ENCODE assay signal across 10 cellular contexts in genomic region chr2:168466834-168467565, GRCh38. TPM values are rescaled to one million over a fixed set of nuclear protein-coding genes. Genes with fewer than 3 reads are reported as not detected.
DNase-seq lines count a peak whose midpoint lies in the region; ATAC-seq, FAIRE-seq and TF ChIP-seq lines count a peak whose summit lies in the region.
"Had no signal": no experiment of that assay in that cellular context is flagged by ENCODE, and none has a peak within 500 bp of the region (broad histone marks: within the 10 kb centered on the region; RNA-seq: fewer than 3 reads in every experiment).

No MANE protein-coding gene starts in this region.

- no peak overlapping the region for H3K4me2 ChIP-seq in K562 (ENCODE audit: insufficient read depth, low read length)

- H3K9me3 ChIP-seq in K562 (replicated peaks; ENCODE audit: control insufficient read depth, insufficient read depth, low read depth, low read length) (no peaks in the 10 kb centered on the region), BE2C (no peaks in the 10 kb centered on the region)

- H3K79me2 ChIP-seq in K562 (ENCODE audit: control insufficient read depth, insufficient read depth, low read length): peaks cover 43% of the 10 kb centered on the region

- H4K20me1 ChIP-seq in K562 (replicated peaks; ENCODE audit: control insufficient read depth, insufficient read depth, low read length): 0 out of 2 replicates have a peak, but pooled peaks cover 6% of the 10 kb centered on the region

- POLR2A ChIA-PET in K562 (lab: Yijun Ruan, JAX): interaction anchor here (0.7 to 3.2 kb wide), 4 partner anchors 8 to 52 kb away, joined by 4 to 12 read pairs (median 4); no protein-coding TSS in a partner anchor

- no peaks in the 10 kb centered on the region for H3K27me3 Mint-ChIP-seq in Calu3 (ENCODE audit: unreplicated experiment)
- no peaks in the 10 kb centered on the region for H3K27me3 Mint-ChIP-seq in nephron progenitor cell (ENCODE audit: low read depth, poor library complexity)
- H3K27me3 Mint-ChIP-seq: memory B cell had no signal

- DNase-seq in Calu3: no peak
- peak; percentile 43 for DNase-seq in MV-4-11 (lab: John Stamatoyannopoulos, UW)
- no peak for DNase-seq in K562 (ENCODE audit: extremely low read depth in 1 of 4, low spot score in 3 of 4)
- no peak for DNase-seq in nephron progenitor cell
- DNase-seq in NCI-H1694 treated with DMSO at 0.1 percent for 48 hours (lab: John Stamatoyannopoulos, UW): no peak
- DNase-seq in UCSD-AML1 (lab: John Stamatoyannopoulos, UW; ENCODE audit: unreplicated experiment): no peak
- no peak for DNase-seq in BE2C
- DNase-seq: activated CD4-positive, alpha-beta T cell treated with anti-CD3 and anti-CD28 coated beads for 1 hour had no signal

- H3K9me3 Mint-ChIP-seq in Calu3 (ENCODE audit: low read depth, unreplicated experiment) (no peaks in the 10 kb centered on the region), nephron progenitor cell (no peaks in the 10 kb centered on the region)
- H3K9me3 Mint-ChIP-seq: memory B cell had no signal

- H2AFZ ChIP-seq in K562 (ENCODE audit: low read depth, low read length): no peak overlapping the region

- H3K4me1 Mint-ChIP-seq in Calu3 (ENCODE audit: low read depth, unreplicated experiment) (peaks cover 48% of the 10 kb centered on the region), nephron progenitor cell (peaks cover 77% of the 10 kb centered on the region)

- TF ChIP-seq EP300 in K562 (IDR thresholded peaks at IDR 0.05; ENCODE audit: low read length): no peak

- no peak for TF ChIP-seq POLR2A in K562 (conservative IDR thresholded peaks at IDR 0.05)

- CTCF ChIA-PET in Calu3 (lab: Charles Lee): no interaction called here
- CTCF ChIA-PET in K562 (lab: Yijun Ruan, JAX; ENCODE audit: low intra/inter-chr PET ratio): no interaction called here

- H3K4me1 ChIP-seq in K562 (replicated peaks in 1 of 2; ENCODE audit: control insufficient read depth in 2 of 2, insufficient read depth in 2 of 2, low read length in 2 of 2): peaks cover 0 to 10% of the 10 kb centered on the region in 2 experiments; a peak in 3 of 5 replicates
- H3K4me1 ChIP-seq in BE2C: no peaks in the 10 kb centered on the region

- H3K4me3 ChIP-seq in K562 (no peak overlapping the region), BE2C (ENCODE audit: low read depth, low read length) (no peak overlapping the region)

- H3K36me3 ChIP-seq in K562 (ENCODE audit: control insufficient read depth, insufficient read depth, low read length) (no peaks in the 10 kb centered on the region), BE2C (no peaks in the 10 kb centered on the region)

- ATAC-seq in K562 (no peak), HG02884 (IDR thresholded peaks at IDR 0.05; ENCODE audit: unreplicated experiment) (no peak)

- H3K27ac Mint-ChIP-seq in Calu3 (ENCODE audit: unreplicated experiment) (peak overlapping the region; percentile 50), nephron progenitor cell (peak overlapping the region; percentile 33)
- H3K27ac Mint-ChIP-seq: memory B cell had no signal

- TF ChIP-seq RAD21 in K562 (CRISPR knock-in tag; conservative IDR thresholded peaks at IDR 0.05 in 1 of 2, IDR thresholded peaks at IDR 0.05 in 1 of 2): no peak

- 0% methylated on average over 3 of the region's 3 CpGs for WGBS in K562 (ENCODE audit: insufficient coverage, low coverage, missing lambda C conversion rate)

- H3K27me3 ChIP-seq in K562 (ENCODE audit: control insufficient read depth in 2 of 2, insufficient read depth in 2 of 2, low read length in 2 of 2) (no peaks in the 10 kb centered on the region), BE2C (no peaks in the 10 kb centered on the region)

- BruUV-seq in Calu3 (replicated peaks; lab: Mats Ljungman, UMichigan) (no TSS peak), K562 (replicated peaks; lab: Mats Ljungman, UMichigan) (no TSS peak)

- H3K9me1 ChIP-seq in K562 (ENCODE audit: control insufficient read depth, insufficient read depth, low read length): no peaks in the 10 kb centered on the region

- intact Hi-C loops in Calu3 (cut with micrococcal nuclease; ENCODE audit: unreplicated experiment): no loop called here
- intact Hi-C loops in K562 (cut with micrococcal nuclease): no loop called here

- H3K4me3 Mint-ChIP-seq in Calu3 (ENCODE audit: low read depth, unreplicated experiment) (peak overlapping the region; percentile 49), nephron progenitor cell (no peak overlapping the region)
- H3K4me3 Mint-ChIP-seq: memory B cell had no signal

- TF ChIP-seq CTCF in Calu3 (IDR thresholded peaks at IDR 0.05; ENCODE audit: unreplicated experiment) (no peak), K562 (IDR thresholded peaks at IDR 0.05 in 2 of 3, conservative IDR thresholded peaks at IDR 0.05 in 1 of 3; ENCODE audit: insufficient read depth in 2 of 3, low read depth in 1 of 3, low read length in 3 of 3) (no peak), nephron progenitor cell (IDR thresholded peaks at IDR 0.05) (no peak), BE2C (IDR thresholded peaks at IDR 0.05; ENCODE audit: low read depth, low read length) (no peak)

- no peak overlapping the region for H3K27ac ChIP-seq in K562 (ENCODE audit: extremely low read depth, low read depth, low read length)

- H3K9ac ChIP-seq in K562 (ENCODE audit: insufficient read depth in 1 of 2, low read depth in 2 of 2, low read length in 2 of 2): no peak overlapping the region

- FAIRE-seq in K562 (lab: Jason Lieb, UNC): no peak

- in situ Hi-C loops in K562 (cut with MboI): no loop called here

- H3K36me3 Mint-ChIP-seq in Calu3 (ENCODE audit: insufficient read depth, unreplicated experiment): no peaks in the 10 kb centered on the region
- H3K36me3 Mint-ChIP-seq in nephron progenitor cell (ENCODE audit: low read depth): peaks cover 11% of the 10 kb centered on the region
- H3K36me3 Mint-ChIP-seq: memory B cell had no signal

TF ChIP-seq in K562, 482 proteins besides CTCF, POLR2A, EP300 and RAD21:
- TF ChIP-seq EP400 (IDR thresholded peaks at IDR 0.05) (no peak), SOX6 (IDR thresholded peaks at IDR 0.05) (peak; percentile 73), ZNF232 (CRISPR knock-in tag; IDR thresholded peaks at IDR 0.05) (no peak), NRF1 (conservative IDR thresholded peaks at IDR 0.05 in 1 of 2, IDR thresholded peaks at IDR 0.05 in 1 of 2) (no peak), SMARCE1 (IDR thresholded peaks at IDR 0.05) (peak; percentile 26; the same call in 1 of the 2 replicates), ID3 (CRISPR knock-in tag; IDR thresholded peaks at IDR 0.05) (no peak), ID3 (tag; IDR thresholded peaks at IDR 0.05) (peak; percentile 68; the same call in 1 of the 2 replicates), CEBPG (CRISPR knock-in tag; IDR thresholded peaks at IDR 0.05) (no peak), CEBPG (tag; conservative IDR thresholded peaks at IDR 0.05 in 1 of 2, IDR thresholded peaks at IDR 0.05 in 1 of 2) (peak in 1 of 2 experiments; percentile 47; a peak in 1 of 4 replicates), SPI1 (IDR thresholded peaks at IDR 0.05; ENCODE audit: borderline replicate concordance, low read depth, low read length) (peak; percentile 54; the same call in 1 of the 2 replicates), ETV6 (IDR thresholded peaks at IDR 0.05; ENCODE audit: borderline replicate concordance in 1 of 2, low read depth in 2 of 2, low read length in 1 of 2) (peak; percentile 61 to 65; a peak in 3 of 4 replicates), ETV6 (CRISPR knock-in tag; IDR thresholded peaks at IDR 0.05; ENCODE audit: borderline replicate concordance) (no peak), CTBP1 (IDR thresholded peaks at IDR 0.05; ENCODE audit: borderline replicate concordance) (0 out of 2 replicates have a peak, but pooled peaks have one; percentile 13), ELF1 (tag; IDR thresholded peaks at IDR 0.05) (0 out of 2 replicates have a peak, but pooled peaks have one; percentile 34)

RNA-seq across cellular contexts. Expression of gene CERS6, which starts 10.9 kb away (rescaled TPM):
- total RNA-seq in Calu3 (2022): 39.9 and 45.9 TPM in 2 replicates
- 2.8 and 5.7 TPM in 2 replicates for total RNA-seq in K562 (2011; cell fraction: chromatin; rRNA removed; ENCODE audit: low replicate concordance)
- 2.3 and 2.9 TPM in 2 replicates for total RNA-seq in K562 (2011; cell fraction: nucleolus; rRNA removed)
- total RNA-seq in K562 (2011; cell fraction: nucleoplasm; rRNA removed): 4.5 and 7.3 TPM in 2 replicates
- 11.4 and 12.1 TPM in 2 replicates for total RNA-seq in K562 (2014; rRNA removed)
- 13.6 and 14.5 TPM in 2 replicates for total RNA-seq in K562 (2014; rRNA removed; fragmentation: Illumina TruSeq; extraction: Trizol)
- total RNA-seq in K562 (2015; rRNA removed; fragmentation: Illumina TruSeq; extraction: Trizol): 12.4 and 12.8 TPM in 2 replicates
- 11.5 and 11.8 TPM in 2 replicates for total RNA-seq in K562 (2021)
- polyA plus RNA-seq in K562 (2011; rRNA removed): 1.9 and 6.8 TPM in 2 replicates
- polyA plus RNA-seq in K562 (2011; cell fraction: cytosol; rRNA removed): 0.61 and 4.4 TPM in 2 replicates
- 1.4 and 5.3 TPM in 2 replicates for polyA plus RNA-seq in K562 (2011; cell fraction: nucleus; rRNA removed)
- polyA plus RNA-seq in K562 (2012): 7.8 and 8.4 TPM in 2 replicates
- 10.9 and 13.4 TPM in 2 replicates for polyA plus RNA-seq in K562 (2014; fragmentation: Illumina TruSeq; extraction: Trizol)
- 1 to 10 TPM; 1.6 to 2.3 TPM for polyA plus RNA-seq in K562 (2014; fragmentation: Nextera tagmentation; extraction: Ambion mirVana)
- 6.0 and 6.5 TPM in 2 replicates for polyA plus RNA-seq in K562 (2014; rRNA removed)
- 4.6 and 16.3 TPM in 2 replicates for polyA minus RNA-seq in K562 (2011; rRNA and poly(A)+ RNA removed)
- polyA minus RNA-seq in K562 (2011; cell fraction: cytosol; rRNA and poly(A)+ RNA removed): 2.9 and 8.6 TPM in 2 replicates
- 2.2 and 12.4 TPM in 2 replicates for polyA minus RNA-seq in K562 (2011; cell fraction: nucleus; rRNA and poly(A)+ RNA removed)
- polyA plus RNA-seq in BE2C (2012; ENCODE audit: insufficient read depth, insufficient read length, low read depth): 18.8 TPM
